ENCODE assay signal across 1 cellular context in genomic region chr15:80526556-80527340, GRCh38.
TF ChIP-seq lines count a peak whose summit lies in the region.

No MANE protein-coding gene starts in this region.

TF ChIP-seq in H1, 55 proteins besides CTCF, POLR2A, EP300 and RAD21 (continued from another document):
- TF ChIP-seq, protein P1, sequence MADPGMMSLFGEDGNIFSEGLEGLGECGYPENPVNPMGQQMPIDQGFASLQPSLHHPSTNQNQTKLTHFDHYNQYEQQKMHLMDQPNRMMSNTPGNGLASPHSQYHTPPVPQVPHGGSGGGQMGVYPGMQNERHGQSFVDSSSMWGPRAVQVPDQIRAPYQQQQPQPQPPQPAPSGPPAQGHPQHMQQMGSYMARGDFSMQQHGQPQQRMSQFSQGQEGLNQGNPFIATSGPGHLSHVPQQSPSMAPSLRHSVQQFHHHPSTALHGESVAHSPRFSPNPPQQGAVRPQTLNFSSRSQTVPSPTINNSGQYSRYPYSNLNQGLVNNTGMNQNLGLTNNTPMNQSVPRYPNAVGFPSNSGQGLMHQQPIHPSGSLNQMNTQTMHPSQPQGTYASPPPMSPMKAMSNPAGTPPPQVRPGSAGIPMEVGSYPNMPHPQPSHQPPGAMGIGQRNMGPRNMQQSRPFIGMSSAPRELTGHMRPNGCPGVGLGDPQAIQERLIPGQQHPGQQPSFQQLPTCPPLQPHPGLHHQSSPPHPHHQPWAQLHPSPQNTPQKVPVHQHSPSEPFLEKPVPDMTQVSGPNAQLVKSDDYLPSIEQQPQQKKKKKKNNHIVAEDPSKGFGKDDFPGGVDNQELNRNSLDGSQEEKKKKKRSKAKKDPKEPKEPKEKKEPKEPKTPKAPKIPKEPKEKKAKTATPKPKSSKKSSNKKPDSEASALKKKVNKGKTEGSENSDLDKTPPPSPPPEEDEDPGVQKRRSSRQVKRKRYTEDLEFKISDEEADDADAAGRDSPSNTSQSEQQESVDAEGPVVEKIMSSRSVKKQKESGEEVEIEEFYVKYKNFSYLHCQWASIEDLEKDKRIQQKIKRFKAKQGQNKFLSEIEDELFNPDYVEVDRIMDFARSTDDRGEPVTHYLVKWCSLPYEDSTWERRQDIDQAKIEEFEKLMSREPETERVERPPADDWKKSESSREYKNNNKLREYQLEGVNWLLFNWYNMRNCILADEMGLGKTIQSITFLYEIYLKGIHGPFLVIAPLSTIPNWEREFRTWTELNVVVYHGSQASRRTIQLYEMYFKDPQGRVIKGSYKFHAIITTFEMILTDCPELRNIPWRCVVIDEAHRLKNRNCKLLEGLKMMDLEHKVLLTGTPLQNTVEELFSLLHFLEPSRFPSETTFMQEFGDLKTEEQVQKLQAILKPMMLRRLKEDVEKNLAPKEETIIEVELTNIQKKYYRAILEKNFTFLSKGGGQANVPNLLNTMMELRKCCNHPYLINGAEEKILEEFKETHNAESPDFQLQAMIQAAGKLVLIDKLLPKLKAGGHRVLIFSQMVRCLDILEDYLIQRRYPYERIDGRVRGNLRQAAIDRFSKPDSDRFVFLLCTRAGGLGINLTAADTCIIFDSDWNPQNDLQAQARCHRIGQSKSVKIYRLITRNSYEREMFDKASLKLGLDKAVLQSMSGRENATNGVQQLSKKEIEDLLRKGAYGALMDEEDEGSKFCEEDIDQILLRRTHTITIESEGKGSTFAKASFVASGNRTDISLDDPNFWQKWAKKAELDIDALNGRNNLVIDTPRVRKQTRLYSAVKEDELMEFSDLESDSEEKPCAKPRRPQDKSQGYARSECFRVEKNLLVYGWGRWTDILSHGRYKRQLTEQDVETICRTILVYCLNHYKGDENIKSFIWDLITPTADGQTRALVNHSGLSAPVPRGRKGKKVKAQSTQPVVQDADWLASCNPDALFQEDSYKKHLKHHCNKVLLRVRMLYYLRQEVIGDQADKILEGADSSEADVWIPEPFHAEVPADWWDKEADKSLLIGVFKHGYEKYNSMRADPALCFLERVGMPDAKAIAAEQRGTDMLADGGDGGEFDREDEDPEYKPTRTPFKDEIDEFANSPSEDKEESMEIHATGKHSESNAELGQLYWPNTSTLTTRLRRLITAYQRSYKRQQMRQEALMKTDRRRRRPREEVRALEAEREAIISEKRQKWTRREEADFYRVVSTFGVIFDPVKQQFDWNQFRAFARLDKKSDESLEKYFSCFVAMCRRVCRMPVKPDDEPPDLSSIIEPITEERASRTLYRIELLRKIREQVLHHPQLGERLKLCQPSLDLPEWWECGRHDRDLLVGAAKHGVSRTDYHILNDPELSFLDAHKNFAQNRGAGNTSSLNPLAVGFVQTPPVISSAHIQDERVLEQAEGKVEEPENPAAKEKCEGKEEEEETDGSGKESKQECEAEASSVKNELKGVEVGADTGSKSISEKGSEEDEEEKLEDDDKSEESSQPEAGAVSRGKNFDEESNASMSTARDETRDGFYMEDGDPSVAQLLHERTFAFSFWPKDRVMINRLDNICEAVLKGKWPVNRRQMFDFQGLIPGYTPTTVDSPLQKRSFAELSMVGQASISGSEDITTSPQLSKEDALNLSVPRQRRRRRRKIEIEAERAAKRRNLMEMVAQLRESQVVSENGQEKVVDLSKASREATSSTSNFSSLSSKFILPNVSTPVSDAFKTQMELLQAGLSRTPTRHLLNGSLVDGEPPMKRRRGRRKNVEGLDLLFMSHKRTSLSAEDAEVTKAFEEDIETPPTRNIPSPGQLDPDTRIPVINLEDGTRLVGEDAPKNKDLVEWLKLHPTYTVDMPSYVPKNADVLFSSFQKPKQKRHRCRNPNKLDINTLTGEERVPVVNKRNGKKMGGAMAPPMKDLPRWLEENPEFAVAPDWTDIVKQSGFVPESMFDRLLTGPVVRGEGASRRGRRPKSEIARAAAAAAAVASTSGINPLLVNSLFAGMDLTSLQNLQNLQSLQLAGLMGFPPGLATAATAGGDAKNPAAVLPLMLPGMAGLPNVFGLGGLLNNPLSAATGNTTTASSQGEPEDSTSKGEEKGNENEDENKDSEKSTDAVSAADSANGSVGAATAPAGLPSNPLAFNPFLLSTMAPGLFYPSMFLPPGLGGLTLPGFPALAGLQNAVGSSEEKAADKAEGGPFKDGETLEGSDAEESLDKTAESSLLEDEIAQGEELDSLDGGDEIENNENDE (IDR thresholded peaks at IDR 0.05; ENCODE audit: insufficient replicate concordance, low read length), result no peak
- TF ChIP-seq CEBPB (IDR thresholded peaks at IDR 0.05; ENCODE audit: low read depth, low read length) (no peak), TBP (IDR thresholded peaks at IDR 0.05; ENCODE audit: low read depth, low read length) (no peak), SP1 (IDR thresholded peaks at IDR 0.05; ENCODE audit: low read depth, low read length) (no peak), HDAC2 (IDR thresholded peaks at IDR 0.05; ENCODE audit: borderline replicate concordance in 1 of 2, low read depth in 2 of 2, low read length in 2 of 2) (no peak), MAFK (IDR thresholded peaks at IDR 0.05; ENCODE audit: low read depth, low read length) (no peak), SP4 (IDR thresholded peaks at IDR 0.05; ENCODE audit: low read length) (no peak), TEAD4 (IDR thresholded peaks at IDR 0.05; ENCODE audit: low read depth, low read length) (no peak), BACH1 (IDR thresholded peaks at IDR 0.05; ENCODE audit: low read length) (no peak), SP2 (IDR thresholded peaks at IDR 0.05; ENCODE audit: low read length) (no peak), CBX8 (IDR thresholded peaks at IDR 0.05; ENCODE audit: borderline replicate concordance, low read depth, low read length) (no peak), SAP30 (IDR thresholded peaks at IDR 0.05; ENCODE audit: insufficient read depth, insufficient replicate concordance, low read length) (no peak), POU5F1 (IDR thresholded peaks at IDR 0.05; ENCODE audit: low read depth, low read length) (no peak), SIX5 (IDR thresholded peaks at IDR 0.05; ENCODE audit: low read depth, low read length) (no peak), KDM1A (IDR thresholded peaks at IDR 0.05; ENCODE audit: borderline replicate concordance, low read length) (no peak), PHF8 (conservative IDR thresholded peaks at IDR 0.05; ENCODE audit: low read depth, low read length) (no peak), JUN (IDR thresholded peaks at IDR 0.05; ENCODE audit: low read depth, low read length) (no peak)
